Comparison of ENCODE assay signal across 1 cellular context in genomic region chr7:51288896-51289607, GRCh38.
TF ChIP-seq lines count a peak whose summit lies in the region.

No MANE protein-coding gene starts in this region.

TF ChIP-seq in HepG2, 621 proteins besides CTCF, POLR2A, EP300 and RAD21 (continued from another document):
- TF ChIP-seq PRDM15 (CRISPR knock-in tag; IDR thresholded peaks at IDR 0.05) (no peak), ATF7-NPFF (CRISPR knock-in tag; IDR thresholded peaks at IDR 0.05; ENCODE audit: low read depth) (no peak), ZNF101 (CRISPR knock-in tag; IDR thresholded peaks at IDR 0.05; ENCODE audit: borderline replicate concordance, low read depth) (no peak), ZNF331 (CRISPR knock-in tag; IDR thresholded peaks at IDR 0.05) (no peak), GLI4 (CRISPR knock-in tag; IDR thresholded peaks at IDR 0.05; ENCODE audit: borderline replicate concordance) (no peak), ZNF317 (CRISPR knock-in tag; IDR thresholded peaks at IDR 0.05) (no peak)
